ENCODE assay signal across 9 cellular contexts in the genomic region with DNA sequence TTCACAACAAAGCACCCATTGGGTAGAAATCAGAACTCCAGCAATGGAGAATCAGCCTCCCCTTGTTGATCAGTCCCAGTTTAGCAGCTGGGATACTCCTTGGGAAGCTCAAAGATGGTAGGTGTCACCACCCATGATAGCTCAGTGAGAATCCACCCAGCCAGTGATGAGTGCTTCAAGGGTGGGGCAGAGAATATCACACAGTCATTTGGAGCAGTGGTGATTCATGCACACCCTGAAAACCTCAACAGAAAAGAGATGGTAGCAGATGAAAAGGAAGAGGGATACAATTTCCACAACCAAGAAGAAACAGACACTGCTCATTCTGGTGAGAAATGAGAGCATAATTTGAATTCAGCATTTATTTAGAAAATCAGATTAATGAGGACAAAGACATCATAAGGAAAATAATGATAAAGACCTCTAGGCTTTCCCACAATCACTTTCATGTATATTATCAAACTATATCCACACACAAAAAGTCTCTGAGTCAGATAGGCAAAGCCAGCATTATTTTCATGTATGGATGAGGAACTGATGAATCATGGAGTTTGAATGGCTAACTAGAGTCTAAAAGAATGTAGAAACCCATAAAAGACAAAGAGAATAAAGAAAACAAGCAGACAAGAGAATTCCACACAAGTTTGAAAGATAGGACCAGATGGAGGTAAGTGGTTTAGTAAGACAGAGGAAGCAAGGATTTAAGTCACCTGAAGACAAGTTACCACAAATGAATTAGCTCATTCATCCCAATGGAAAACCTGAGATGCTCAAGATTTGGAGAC.
DNase-seq lines count a peak whose midpoint lies in the region; ATAC-seq and TF ChIP-seq lines count a peak whose summit lies in the region.
"Had no signal": no experiment of that assay in that cellular context is flagged by ENCODE, and none has a peak within 500 bp of the region (broad histone marks: within the 10 kb centered on the region; RNA-seq: fewer than 3 reads in every experiment).

No MANE protein-coding gene starts in this region.

- no peaks in the 10 kb centered on the region for H3K9me3 ChIP-seq in ascending aorta
- H3K9me3 ChIP-seq: tibial artery had no signal

- intact Hi-C loops in ascending aorta (cut with DNase I), result no loop called here

- H3K27me3 ChIP-seq in ascending aorta, result no peaks in the 10 kb centered on the region
- H3K27me3 ChIP-seq: tibial artery had no signal

- H3K27ac ChIP-seq in ascending aorta, result no peak overlapping the region
- H3K27ac ChIP-seq: tibial artery had no signal

- no peak for TF ChIP-seq CTCF in ascending aorta (IDR thresholded peaks at IDR 0.05)

- H3K36me3 ChIP-seq in ascending aorta, result no peaks in the 10 kb centered on the region
- H3K36me3 ChIP-seq: tibial artery had no signal

- DNase-seq in activated CD8-positive, alpha-beta memory T cell treated with anti-CD3 and anti-CD28 coated beads, Interleukin-2, amount 50 U/mL, for 48 hours, result peak; percentile 64
- no peak for DNase-seq in activated CD8-positive, alpha-beta memory T cell treated with anti-CD3 and anti-CD28 coated beads, Interleukin-2, amount 50 U/mL, for 4 hours
- peak; percentile 67 for DNase-seq in astrocyte of the hippocampus (ENCODE audit: low read depth, low spot score)
- peak; percentile 43 for DNase-seq in stimulated activated CD4-positive, alpha-beta T cell treated with anti-CD3 and anti-CD28 coated beads, Interleukin-4, amount 100 ng/mL, for 24 hours
- no peak for DNase-seq in COLO829 (ENCODE audit: low spot score)
- DNase-seq in SKM-1 (lab: John Stamatoyannopoulos, UW; ENCODE audit: unreplicated experiment), result no peak
- no peak for DNase-seq in ascending aorta (ENCODE audit: low spot score in 2 of 2)
- DNase-seq: tibial artery had no signal

- ATAC-seq in HG03442 (IDR thresholded peaks at IDR 0.05; ENCODE audit: unreplicated experiment), result peak; percentile 56

- H3K4me1 ChIP-seq in ascending aorta, result no peaks in the 10 kb centered on the region

- H3K4me3 ChIP-seq in ascending aorta, result no peak overlapping the region
- H3K4me3 ChIP-seq: tibial artery had no signal

Comparison
In these comparisons a context has a peak if more than half of its experiments do, and no peak if none do; other contexts are left out.
1. DNase-seq: peak in activated CD8-positive, alpha-beta memory T cell treated with anti-CD3 and anti-CD28 coated beads, Interleukin-2, amount 50 U/mL, for 48 hours (single experiment), astrocyte of the hippocampus (single experiment) and stimulated activated CD4-positive, alpha-beta T cell treated with anti-CD3 and anti-CD28 coated beads, Interleukin-4, amount 100 ng/mL, for 24 hours (single experiment); none in activated CD8-positive, alpha-beta memory T cell treated with anti-CD3 and anti-CD28 coated beads, Interleukin-2, amount 50 U/mL, for 4 hours (single experiment), COLO829 (single experiment), SKM-1 (single experiment) and ascending aorta (0 of 2).